ENCODE assay signal across 31 cellular contexts in the genomic region with DNA sequence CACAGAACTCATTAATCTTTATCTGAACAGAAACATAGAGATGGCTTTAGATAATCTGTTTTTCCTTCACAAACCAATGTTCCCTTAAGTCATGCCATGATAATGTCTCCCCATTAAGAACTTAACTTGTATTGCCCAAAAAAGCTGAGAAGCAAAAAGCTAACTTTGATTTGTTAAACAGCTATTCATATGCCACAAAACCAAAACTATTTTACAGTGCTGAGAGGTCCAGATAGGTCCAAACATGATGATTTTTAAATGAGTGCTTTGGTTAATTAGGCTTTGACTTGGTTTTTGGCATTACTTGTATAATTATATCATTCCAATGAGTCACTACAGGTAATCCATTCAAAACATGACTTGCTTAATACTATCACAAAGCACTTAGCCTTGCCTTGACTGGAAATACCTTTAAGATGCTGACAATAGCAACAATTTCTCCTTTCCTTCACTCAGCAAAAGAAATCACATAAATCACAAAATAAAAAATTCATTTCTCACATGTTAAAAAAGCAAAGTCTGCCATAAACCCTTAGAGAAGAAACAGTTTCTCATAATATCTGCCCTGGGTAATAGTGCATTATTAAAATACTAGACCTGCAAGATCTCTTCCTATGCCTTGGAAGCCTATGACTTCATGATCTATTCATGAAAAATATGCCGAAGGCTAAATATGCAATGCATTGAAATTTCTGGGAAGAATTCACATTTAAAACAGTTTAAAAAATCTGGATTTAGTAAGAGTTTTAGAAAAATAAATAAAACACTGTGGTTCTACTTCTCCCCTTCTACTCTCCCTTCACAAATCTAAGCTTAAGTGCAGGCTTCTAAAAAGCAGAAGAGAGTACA. TPM values are rescaled to one million over a fixed set of nuclear protein-coding genes. Genes with fewer than 3 reads are reported as not detected.
DNase-seq lines count a peak whose midpoint lies in the region; ATAC-seq and TF ChIP-seq lines count a peak whose summit lies in the region.
"Had no signal": no experiment of that assay in that cellular context is flagged by ENCODE, and none has a peak within 500 bp of the region (broad histone marks: within the 10 kb centered on the region; RNA-seq: fewer than 3 reads in every experiment).

No MANE protein-coding gene starts in this region.

- peak overlapping the region; percentile 60 for H3K27ac Mint-ChIP-seq in CD4-positive, alpha-beta T cell
- peak overlapping the region in 7 of 10 donors; percentile 3 to 52 (median 26) for H3K27ac Mint-ChIP-seq in naive thymus-derived CD8-positive, alpha-beta T cell
- H3K27ac Mint-ChIP-seq: endodermal cell; natural killer cell treated with Interleukin-12 subunit alpha and Interleukin-12 subunit beta and Interleukin-15 and Interleukin-18, amount 100 ng/mL, for 72 hours; T-helper 1 cell treated with Interleukin-12 subunit alpha and Interleukin-12 subunit beta and Interleukin-4 antibody, amounts not matched to agents 30 μg/mL and 1 μg/mL, for 36 hours had no signal

- H3K27me3 Mint-ChIP-seq in CD4-positive, alpha-beta T cell, result no peaks in the 10 kb centered on the region
- no peaks in the 10 kb centered on the region for H3K27me3 Mint-ChIP-seq in naive thymus-derived CD8-positive, alpha-beta T cell
- H3K27me3 Mint-ChIP-seq: natural killer cell treated with Interleukin-12 subunit alpha and Interleukin-12 subunit beta and Interleukin-15 and Interleukin-18, amount 100 ng/mL, for 72 hours had no signal

- H3K36me3 ChIP-seq in heart left ventricle, result peaks cover 0 to 57% (median 49%) of the 10 kb centered on the region in 9 donors
- H3K36me3 ChIP-seq: MG63 had no signal

- H3K4me1 Mint-ChIP-seq in CD4-positive, alpha-beta T cell (ENCODE audit: low read depth), result no peaks in the 10 kb centered on the region
- H3K4me1 Mint-ChIP-seq in naive thymus-derived CD8-positive, alpha-beta T cell, result peaks cover 0 to 5% (median 2%) of the 10 kb centered on the region in 4 donors
- H3K4me1 Mint-ChIP-seq: endodermal cell had no signal

- TF ChIP-seq CTCF in CD4-positive, alpha-beta T cell (IDR thresholded peaks at IDR 0.05), result no peak
- TF ChIP-seq CTCF in RWPE1 (conservative IDR thresholded peaks at IDR 0.05; ENCODE audit: low read depth) (no peak), heart left ventricle (IDR thresholded peaks at IDR 0.05) (no peak)

- ATAC-seq in CD4-positive, alpha-beta T cell (ENCODE audit: poor library complexity), result no peak
- ATAC-seq in naive thymus-derived CD8-positive, alpha-beta T cell, result no peak
- ATAC-seq in heart left ventricle (no peak), HG03571 (IDR thresholded peaks at IDR 0.05; ENCODE audit: unreplicated experiment) (no peak), GM18498 (IDR thresholded peaks at IDR 0.05; ENCODE audit: unreplicated experiment) (no peak)
- ATAC-seq: activated T-cell treated with anti-CD3 and anti-CD28 coated beads, Interleukin-2, amount 50 U/mL, for 4 hours; HCT116; K562; left ventricle myocardium superior; natural killer cell treated with Interleukin-12 subunit alpha and Interleukin-12 subunit beta and Interleukin-15 and Interleukin-18, amount 100 ng/mL, for 72 hours; pancreas had no signal

- H3K36me3 Mint-ChIP-seq in CD4-positive, alpha-beta T cell (ENCODE audit: low read depth), result peaks cover 47% of the 10 kb centered on the region
- peaks cover 12 to 44% (median 18%) of the 10 kb centered on the region in 3 donors for H3K36me3 Mint-ChIP-seq in naive thymus-derived CD8-positive, alpha-beta T cell

- H3K27me3 ChIP-seq in CD4-positive, alpha-beta T cell (ENCODE audit: control insufficient read depth, insufficient read depth, low read length), result no peaks in the 10 kb centered on the region
- no peaks in the 10 kb centered on the region for H3K27me3 ChIP-seq in heart left ventricle
- H3K27me3 ChIP-seq: cardiac muscle cell, MG63, pancreas, SJCRH30, stomach, transverse colon had no signal

- no peaks in the 10 kb centered on the region for H3K9me3 ChIP-seq in CD4-positive, alpha-beta T cell (ENCODE audit: control insufficient read depth, low read length)
- no peaks in the 10 kb centered on the region for H3K9me3 ChIP-seq in heart left ventricle
- H3K9me3 ChIP-seq: MG63, pancreas, SJCRH30, stomach, transverse colon had no signal

- no peak overlapping the region for H3K4me3 Mint-ChIP-seq in CD4-positive, alpha-beta T cell
- no peak overlapping the region for H3K4me3 Mint-ChIP-seq in naive thymus-derived CD8-positive, alpha-beta T cell
- H3K4me3 Mint-ChIP-seq: activated T-cell treated with anti-CD3 and anti-CD28 coated beads, Interleukin-2, amount 50 U/mL, for 4 hours; endodermal cell; natural killer cell treated with Interleukin-12 subunit alpha and Interleukin-12 subunit beta and Interleukin-15 and Interleukin-18, amount 100 ng/mL, for 72 hours; T-helper 1 cell treated with Interleukin-12 subunit alpha and Interleukin-12 subunit beta and Interleukin-4 antibody, amounts not matched to agents 30 μg/mL and 1 μg/mL, for 36 hours had no signal

- no peaks in the 10 kb centered on the region for H3K4me1 ChIP-seq in heart left ventricle
- H3K4me1 ChIP-seq: SJCRH30, stomach, transverse colon had no signal

- CTCF ChIA-PET in CD4-positive, alpha-beta T cell (lab: Charles Lee), result interaction anchor here (1.0 kb wide), 1 partner anchor 53 kb away, joined by 3 read pairs; no protein-coding TSS in a partner anchor
- CTCF ChIA-PET in RWPE1 (lab: Yijun Ruan, JAX), result interaction anchor here (0.7 kb wide), 1 partner anchor 107 kb away, joined by 3 read pairs; no protein-coding TSS in a partner anchor

- H3K27ac ChIP-seq in CD4-positive, alpha-beta T cell (ENCODE audit: low read depth, low read length), result no peak overlapping the region
- H3K27ac ChIP-seq in RWPE1, result no peak overlapping the region
- no peak overlapping the region for H3K27ac ChIP-seq in heart left ventricle
- H3K27ac ChIP-seq: cardiac muscle cell, pancreas, SJCRH30, stomach, transverse colon had no signal

- no peaks in the 10 kb centered on the region for H3K9me3 Mint-ChIP-seq in CD4-positive, alpha-beta T cell
- H3K9me3 Mint-ChIP-seq in naive thymus-derived CD8-positive, alpha-beta T cell, result no peaks in the 10 kb centered on the region
- H3K9me3 Mint-ChIP-seq: activated T-cell treated with anti-CD3 and anti-CD28 coated beads, Interleukin-2, amount 50 U/mL, for 4 hours; endodermal cell; natural killer cell treated with Interleukin-12 subunit alpha and Interleukin-12 subunit beta and Interleukin-15 and Interleukin-18, amount 100 ng/mL, for 72 hours; T-helper 1 cell treated with Interleukin-12 subunit alpha and Interleukin-12 subunit beta and Interleukin-4 antibody, amounts not matched to agents 30 μg/mL and 1 μg/mL, for 36 hours had no signal

- H3K4me3 ChIP-seq in heart left ventricle, result no peak overlapping the region
- H3K4me3 ChIP-seq: cardiac muscle cell, K562, MG63, pancreas, SJCRH30, stomach, transverse colon had no signal

- intact Hi-C loops in CD4-positive, alpha-beta T cell (cut with DNase I, micrococcal nuclease), result no loop called here
- intact Hi-C loops in heart left ventricle (cut with DNase I), result loop anchor here in 5 of 10 donors (5.0 to 10.0 kb wide), 4 partner anchors 55 to 123 kb away; no protein-coding TSS in a partner anchor

- POLR2A ChIA-PET in CD4-positive, alpha-beta T cell (lab: Charles Lee), result no interaction called here
- POLR2A ChIA-PET in RWPE1 (lab: Yijun Ruan, JAX; ENCODE audit: low non-redundant PET), result no interaction called here
- POLR2A ChIA-PET in naive thymus-derived CD8-positive, alpha-beta T cell (lab: Charles Lee), result no interaction called here

- 90 to 94% (median 91%) methylated on average over 1 of the region's 1 CpG for WGBS in heart left ventricle, 4 donors

- TF ChIP-seq POLR2A in heart left ventricle (IDR thresholded peaks at IDR 0.05), result no peak

- DNase-seq in CD4-positive, alpha-beta T cell, result no peak
- DNase-seq in RWPE1 (ENCODE audit: low spot score) (peak; percentile 24), dedifferentiated amniotic fluid mesenchymal stem cell (ENCODE audit: extremely low spot score) (peak; percentile 88), heart left ventricle (no peak), ecto neural progenitor cell (ENCODE audit: low spot score) (no peak)
- no peak for DNase-seq in naive thymus-derived CD8-positive, alpha-beta T cell
- DNase-seq: ACHN; activated CD4-positive, alpha-beta T cell treated with anti-CD3 and anti-CD28 coated beads for 4 hours; activated T-cell treated with anti-CD3 and anti-CD28 coated beads, Interleukin-2, amount 50 U/mL, for 4 hours; amygdala; C1 segment of cervical spinal cord; cortex of kidney; endodermal cell; left ventricle myocardium superior; MG63; NCI-H1105 treated with DMSO at 0.1 percent for 48 hours; NCI-H2029 treated with DMSO at 0.1 percent for 48 hours; NCI-H2227 treated with DMSO at 0.1 percent for 48 hours; NCI-H526 treated with DMSO at 0.1 percent for 48 hours; pancreas; SJCRH30; small intestine; stomach; transverse colon had no signal

RNA-seq across cellular contexts. Expression of gene SAV1, which starts 52.0 kb away (rescaled TPM):
- total RNA-seq in CD4-positive, alpha-beta T cell, result 1 to 10 TPM; 7.9 to 8.8 TPM
- total RNA-seq in naive thymus-derived CD8-positive, alpha-beta T cell, result 10 to 100 TPM; 10.5 to 11.0 TPM
- 1 to 10 TPM; 5.7 to 7.2 (median 5.8) TPM for polyA plus RNA-seq in naive thymus-derived CD8-positive, alpha-beta T cell
- total RNA-seq in heart left ventricle, result 10 to 100 TPM; 22.0 to 35.3 (median 25.4) TPM
- 10 to 100 TPM; 15.2 to 19.0 TPM for polyA plus RNA-seq in heart left ventricle

Comparison
In these comparisons a context has a peak if more than half of its experiments do, and no peak if none do; other contexts are left out.
1. DNase-seq: peak in RWPE1 (single experiment) and dedifferentiated amniotic fluid mesenchymal stem cell (single experiment); none in CD4-positive, alpha-beta T cell (0 of 10), naive thymus-derived CD8-positive, alpha-beta T cell (0 of 10), heart left ventricle (0 of 5) and ecto neural progenitor cell (single experiment).